Comparison of ENCODE assay signal across 8 cellular contexts in genomic region chr2:216412022-216412999, GRCh38. TPM values are rescaled to one million over a fixed set of nuclear protein-coding genes. Genes with fewer than 3 reads are reported as not detected.
DNase-seq lines count a peak whose midpoint lies in the region; ATAC-seq and TF ChIP-seq lines count a peak whose summit lies in the region.

TSS of gene SMARCAL1 (plus strand) at chr2:216412484. CDS start at chr2:216414705, 2,221 bp downstream.

- peaks cover 20% of the 10 kb centered on the region for H3K36me3 ChIP-seq in left ventricle myocardium inferior

- peak; percentile 98 for DNase-seq in NCI-H1694 treated with DMSO at 0.1 percent for 48 hours (lab: John Stamatoyannopoulos, UW)
- DNase-seq in T-helper 17 cell: peak; percentile 91 to 98 (median 94)
- DNase-seq in left ventricle myocardium inferior: peak; percentile 99
- peak; percentile 95 for DNase-seq in progenitor cell of endocrine pancreas (ENCODE audit: low spot score, unreplicated experiment)
- DNase-seq in ureter (ENCODE audit: low spot score): peak; percentile 99

- H3K9me3 ChIP-seq in T-helper 17 cell (ENCODE audit: control insufficient read depth, low read length, poor library complexity, severe bottlenecking): no peaks in the 10 kb centered on the region
- H3K9me3 ChIP-seq in left ventricle myocardium inferior (replicated peaks): no peaks in the 10 kb centered on the region

- peaks cover 13% of the 10 kb centered on the region for H3K27me3 Mint-ChIP-seq in T-helper 17 cell
- peaks cover 6% of the 10 kb centered on the region for H3K27me3 Mint-ChIP-seq in progenitor cell of endocrine pancreas

- H3K4me3 Mint-ChIP-seq in T-helper 17 cell (peak within 1 kb of the TSS; percentile 100), progenitor cell of endocrine pancreas (ENCODE audit: low read depth) (peak within 1 kb of the TSS; percentile 97)

- intact Hi-C loops in left ventricle myocardium inferior (cut with micrococcal nuclease): no loop called here

- ATAC-seq in HG02885 (IDR thresholded peaks at IDR 0.05; ENCODE audit: poor library complexity, unreplicated experiment) (peak; percentile 92), T-helper 17 cell (peak; percentile 97)

- peak within 1 kb of the TSS; percentile 96 for H3K27ac Mint-ChIP-seq in T-helper 17 cell
- H3K27ac Mint-ChIP-seq in progenitor cell of endocrine pancreas: peak within 1 kb of the TSS; percentile 99

- TF ChIP-seq POLR2A in GM15510 (IDR thresholded peaks at IDR 0.05; ENCODE audit: borderline replicate concordance, extremely low read depth, insufficient read length): peak; percentile 67

- no peak for TF ChIP-seq CTCF in left ventricle myocardium inferior (IDR thresholded peaks at IDR 0.05; ENCODE audit: borderline replicate concordance)
- TF ChIP-seq CTCF in progenitor cell of endocrine pancreas (IDR thresholded peaks at IDR 0.05; ENCODE audit: unreplicated experiment): no peak

- H3K27me3 ChIP-seq in left ventricle myocardium inferior (ENCODE audit: low read depth): peaks cover 14% of the 10 kb centered on the region

- H3K4me1 ChIP-seq in left ventricle myocardium inferior: peaks cover 34% of the 10 kb centered on the region

- peaks cover 14% of the 10 kb centered on the region for H3K4me1 Mint-ChIP-seq in T-helper 17 cell
- peaks cover 3% of the 10 kb centered on the region for H3K4me1 Mint-ChIP-seq in progenitor cell of endocrine pancreas (ENCODE audit: low read depth)

- H3K27ac ChIP-seq in angular gyrus (ENCODE audit: low read depth, low read length) (peak within 1 kb of the TSS; percentile 100), left ventricle myocardium inferior (replicated peaks) (peak within 1 kb of the TSS; percentile 99)

- no peaks in the 10 kb centered on the region for H3K9me3 Mint-ChIP-seq in progenitor cell of endocrine pancreas (ENCODE audit: low read depth)

- H3K4me3 ChIP-seq in left ventricle myocardium inferior: peak within 1 kb of the TSS; percentile 78

- peaks cover 7% of the 10 kb centered on the region for H3K36me3 Mint-ChIP-seq in T-helper 17 cell (ENCODE audit: low read depth)
- peaks cover 4% of the 10 kb centered on the region for H3K36me3 Mint-ChIP-seq in progenitor cell of endocrine pancreas (ENCODE audit: insufficient read depth)

RNA-seq across cellular contexts. Expression of gene SMARCAL1, which starts in this region (rescaled TPM):
- total RNA-seq in T-helper 17 cell (10 to 100 TPM; 14.0 to 15.0 TPM), left ventricle myocardium inferior (7.5 TPM), progenitor cell of endocrine pancreas (38.1 and 40.3 TPM in 2 replicates), ureter (27.9 TPM)

Comparison
In these comparisons a context has a peak if more than half of its experiments do, and no peak if none do; other contexts are left out.
1. Peak in every context shown above with its lines: DNase-seq, ATAC-seq, H3K4me3 ChIP-seq and H3K27ac ChIP-seq.